11 cellular contexts compared by ENCODE assay signal in the genomic region with DNA sequence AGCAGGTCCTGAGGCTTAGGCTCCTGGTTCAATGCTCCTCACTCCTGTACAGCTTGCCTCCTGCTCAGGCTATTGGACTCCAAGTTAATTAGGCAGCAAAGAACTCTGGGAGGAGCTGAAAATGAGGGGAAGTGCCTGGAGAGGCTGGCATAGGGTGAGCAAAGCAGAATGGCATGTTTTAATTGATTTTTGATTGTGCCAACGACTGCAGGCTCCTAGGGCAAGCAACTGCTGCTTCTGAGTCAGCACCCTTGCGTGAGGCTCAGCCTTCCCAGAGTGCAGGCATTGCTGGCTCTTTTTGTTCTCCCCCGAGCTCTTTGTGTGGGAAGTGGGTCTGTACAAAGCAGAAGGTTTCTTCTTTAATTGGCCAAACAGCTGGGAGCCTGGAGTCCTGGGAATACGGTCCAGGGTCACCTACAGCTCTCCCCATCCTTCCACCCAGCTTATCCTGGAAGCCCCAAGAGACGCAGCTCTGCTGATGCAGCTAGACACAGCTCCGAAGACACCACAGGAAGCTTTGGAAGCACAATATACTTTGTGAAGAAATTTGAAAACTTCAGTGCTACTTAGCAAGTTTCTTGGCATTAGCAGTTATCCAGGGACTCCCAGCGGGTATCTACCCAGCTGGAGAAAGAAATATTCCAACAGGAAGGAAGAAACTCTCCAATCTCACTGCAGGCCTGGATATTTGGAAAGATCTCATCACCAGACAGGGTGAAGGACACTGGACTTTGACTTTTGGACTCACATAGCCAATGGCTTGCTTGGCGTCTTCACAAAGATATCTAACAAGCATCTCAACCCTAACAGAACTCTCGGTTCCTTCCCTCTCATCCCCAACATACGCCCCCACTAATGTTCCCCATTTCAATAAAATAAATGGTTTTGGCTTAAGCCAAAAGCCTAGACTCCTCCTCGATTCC.
DNase-seq lines count a peak whose midpoint lies in the region; ATAC-seq and TF ChIP-seq lines count a peak whose summit lies in the region.
"Had no signal": no experiment of that assay in that cellular context is flagged by ENCODE, and none has a peak within 500 bp of the region (broad histone marks: within the 10 kb centered on the region; RNA-seq: fewer than 3 reads in every experiment).

No MANE protein-coding gene starts in this region.

- H3K9me3 ChIP-seq in neural progenitor cell (ENCODE audit: low read depth) = no peaks in the 10 kb centered on the region

- H3K9ac ChIP-seq in neural progenitor cell = no peak overlapping the region

- no peaks in the 10 kb centered on the region for H3K79me2 ChIP-seq in neural progenitor cell (ENCODE audit: low read depth)

- no peak overlapping the region for H3K27ac ChIP-seq in neural progenitor cell

- H3K4me1 Mint-ChIP-seq in chondrocyte (ENCODE audit: low read depth) = peaks cover 45% of the 10 kb centered on the region
- peaks cover 29% of the 10 kb centered on the region for H3K4me1 Mint-ChIP-seq in neural progenitor cell

- H2AFZ ChIP-seq in neural progenitor cell (replicated peaks) = peak overlapping the region; percentile 51

- TF ChIP-seq CTCF in chondrocyte (IDR thresholded peaks at IDR 0.05) (no peak), neural progenitor cell (IDR thresholded peaks at IDR 0.05) (no peak)

- peaks cover 13% of the 10 kb centered on the region for H3K4me1 ChIP-seq in neural progenitor cell

- H3K27me3 Mint-ChIP-seq in chondrocyte (ENCODE audit: low read depth) (no peaks in the 10 kb centered on the region), neural progenitor cell (ENCODE audit: insufficient read depth, low read depth) (peaks cover 4% of the 10 kb centered on the region)

- H3K4me2 ChIP-seq in neural progenitor cell = no peak overlapping the region

- ATAC-seq in GM19455 (IDR thresholded peaks at IDR 0.05; ENCODE audit: unreplicated experiment) = no peak
- no peak for ATAC-seq in GM21528 (IDR thresholded peaks at IDR 0.05; ENCODE audit: low FRiP score, unreplicated experiment)
- ATAC-seq: natural killer cell treated with Interleukin-12 subunit alpha and Interleukin-12 subunit beta and Interleukin-15 and Interleukin-18, amount 100 ng/mL, for 72 hours had no signal

- H3K9me3 Mint-ChIP-seq in chondrocyte (ENCODE audit: low read depth) (peaks cover 3% of the 10 kb centered on the region), neural progenitor cell (no peaks in the 10 kb centered on the region)
- H3K9me3 Mint-ChIP-seq: natural killer cell treated with Interleukin-12 subunit alpha and Interleukin-12 subunit beta and Interleukin-15 and Interleukin-18, amount 100 ng/mL, for 72 hours had no signal

- H3K27ac Mint-ChIP-seq in chondrocyte (ENCODE audit: unreplicated experiment) (peak overlapping the region; percentile 96), neural progenitor cell (no peak overlapping the region)
- H3K27ac Mint-ChIP-seq: natural killer cell treated with Interleukin-12 subunit alpha and Interleukin-12 subunit beta and Interleukin-15 and Interleukin-18, amount 100 ng/mL, for 72 hours had no signal

- H4K20me1 ChIP-seq in neural progenitor cell (ENCODE audit: low read depth) = no peaks in the 10 kb centered on the region

- H3K36me3 Mint-ChIP-seq in chondrocyte (ENCODE audit: low read depth) = no peaks in the 10 kb centered on the region
- no peaks in the 10 kb centered on the region for H3K36me3 Mint-ChIP-seq in neural progenitor cell
- H3K36me3 Mint-ChIP-seq: natural killer cell treated with Interleukin-12 subunit alpha and Interleukin-12 subunit beta and Interleukin-15 and Interleukin-18, amount 100 ng/mL, for 72 hours had no signal

- DNase-seq in ELR (ENCODE audit: low read depth) (peak; percentile 48), NCI-H2196 treated with DMSO at 0.1 percent for 48 hours (lab: John Stamatoyannopoulos, UW; ENCODE audit: unreplicated experiment) (peak; percentile 20), chondrocyte (ENCODE audit: low spot score) (no peak), neural progenitor cell (ENCODE audit: low spot score) (peak; percentile 32), OCI-M1 (lab: John Stamatoyannopoulos, UW) (no peak), D341Med (ENCODE audit: low spot score) (no peak)
- DNase-seq: glutamatergic neuron, KBM-7 had no signal

- no peaks in the 10 kb centered on the region for H3K27me3 ChIP-seq in neural progenitor cell

- H3F3A ChIP-seq in neural progenitor cell (ENCODE audit: low read depth) = peaks cover 20% of the 10 kb centered on the region

- H3K36me3 ChIP-seq in neural progenitor cell = no peaks in the 10 kb centered on the region

- H3K4me3 Mint-ChIP-seq in chondrocyte (ENCODE audit: unreplicated experiment) (peak overlapping the region; percentile 9), neural progenitor cell (no peak overlapping the region)
- H3K4me3 Mint-ChIP-seq: natural killer cell treated with Interleukin-12 subunit alpha and Interleukin-12 subunit beta and Interleukin-15 and Interleukin-18, amount 100 ng/mL, for 72 hours had no signal

- no peak overlapping the region for H3K4me3 ChIP-seq in neural progenitor cell

Comparison
In these comparisons a context has a peak if more than half of its experiments do, and no peak if none do; other contexts are left out.
1. DNase-seq: peak in ELR (single experiment), NCI-H2196 treated with DMSO at 0.1 percent for 48 hours (single experiment) and neural progenitor cell (single experiment); none in chondrocyte (single experiment), OCI-M1 (single experiment) and D341Med (single experiment).